In genomic region chr17:50956750-50957523, GRCh38 we compare ENCODE assay signal across 8 cellular contexts.
DNase-seq lines count a peak whose midpoint lies in the region; ATAC-seq lines count a peak whose summit lies in the region.

No MANE protein-coding gene starts in this region.

- H4K91ac ChIP-seq in mesenchymal stem cell (ENCODE audit: low read length), result peak overlapping the region; percentile 34

- H3K79me1 ChIP-seq in mesenchymal stem cell (replicated peaks; ENCODE audit: low read length, poor library complexity, severe bottlenecking), result peaks cover 3% of the 10 kb centered on the region

- H2BK15ac ChIP-seq in mesenchymal stem cell (ENCODE audit: low read depth, poor library complexity, severe bottlenecking), result no peak overlapping the region

- peak overlapping the region in 1 of 2 experiments; percentile 90 for H2BK12ac ChIP-seq in mesenchymal stem cell (ENCODE audit: low read length in 2 of 2)

- peak overlapping the region; percentile 62 for H2AK5ac ChIP-seq in mesenchymal stem cell (ENCODE audit: low read length, severe bottlenecking)

- H3K9me3 ChIP-seq in mesenchymal stem cell (ENCODE audit: control insufficient read depth, low read length), result no peaks in the 10 kb centered on the region

- no peak overlapping the region for H3K27ac ChIP-seq in mesenchymal stem cell (ENCODE audit: low read length, poor library complexity, severe bottlenecking)

- peak; percentile 62 for ATAC-seq in HG03159 (IDR thresholded peaks at IDR 0.05; ENCODE audit: unreplicated experiment)

- H2BK5ac ChIP-seq in mesenchymal stem cell (ENCODE audit: low read depth, low read length, poor library complexity, severe bottlenecking), result no peak overlapping the region

- H3K27me3 ChIP-seq in mesenchymal stem cell (ENCODE audit: control insufficient read depth in 1 of 2, insufficient read depth in 1 of 2, low read length in 2 of 2), result no peaks in the 10 kb centered on the region

- H3K4me1 ChIP-seq in mesenchymal stem cell (ENCODE audit: control insufficient read depth, insufficient read depth, low read depth, low read length), result peaks cover 33% of the 10 kb centered on the region

- H3K14ac ChIP-seq in mesenchymal stem cell (ENCODE audit: low read length in 2 of 2), result no peak overlapping the region

- peak; percentile 20 for DNase-seq in DMS153 (lab: John Stamatoyannopoulos, UW)
- peak; percentile 59 to 86 for DNase-seq in NCI-H524 (lab: John Stamatoyannopoulos, UW)
- DNase-seq in activated CD4-positive, alpha-beta T cell treated with anti-CD3 and anti-CD28 coated beads, Interleukin-2, amount 50 U/mL, for 4 hours, result peak; percentile 56 to 58
- peak; percentile 70 for DNase-seq in dermis blood vessel endothelial cell
- peak; percentile 73 for DNase-seq in mesenchymal stem cell
- DNase-seq in stimulated activated CD8-positive, alpha-beta memory T cell treated with anti-CD3 and anti-CD28 coated beads, Interleukin-4, amount 100 ng/mL, for 4 hours (ENCODE audit: low read depth in 2 of 2, low spot score in 1 of 2), result peak; percentile 17 to 27
- no peak for DNase-seq in HK-2 (ENCODE audit: unreplicated experiment)

- no peak overlapping the region for H2AFZ ChIP-seq in mesenchymal stem cell (ENCODE audit: low read depth, low read length)

- H3K4ac ChIP-seq in mesenchymal stem cell (ENCODE audit: low read depth in 1 of 2, low read length in 2 of 2), result peak overlapping the region in 1 of 2 experiments; percentile 26

- peak overlapping the region; percentile 51 for H3K9ac ChIP-seq in mesenchymal stem cell (ENCODE audit: low read length)

- H3K4me2 ChIP-seq in mesenchymal stem cell (ENCODE audit: low read length, poor library complexity, severe bottlenecking), result no peak overlapping the region

- no peak overlapping the region for H2BK120ac ChIP-seq in mesenchymal stem cell (ENCODE audit: low read depth, low read length)

- no peak overlapping the region for H3K4me3 ChIP-seq in mesenchymal stem cell (ENCODE audit: insufficient read depth in 1 of 2, low read depth in 1 of 2, low read length in 2 of 2)

- no peak overlapping the region for H3K18ac ChIP-seq in mesenchymal stem cell (ENCODE audit: low read depth in 1 of 2, low read length in 2 of 2)

- H3K36me3 ChIP-seq in mesenchymal stem cell (ENCODE audit: control insufficient read depth in 1 of 2, insufficient read depth in 2 of 2, low read depth in 1 of 2, low read length in 2 of 2), result peaks cover 0 to 32% of the 10 kb centered on the region in 2 experiments

- H4K8ac ChIP-seq in mesenchymal stem cell (ENCODE audit: low read length), result peak overlapping the region; percentile 9

- H3K23ac ChIP-seq in mesenchymal stem cell (ENCODE audit: low read length in 2 of 2), result no peak overlapping the region

- WGBS in mesenchymal stem cell, result 60% methylated on average over 11 of the region's 13 CpGs
